In the genomic region with DNA sequence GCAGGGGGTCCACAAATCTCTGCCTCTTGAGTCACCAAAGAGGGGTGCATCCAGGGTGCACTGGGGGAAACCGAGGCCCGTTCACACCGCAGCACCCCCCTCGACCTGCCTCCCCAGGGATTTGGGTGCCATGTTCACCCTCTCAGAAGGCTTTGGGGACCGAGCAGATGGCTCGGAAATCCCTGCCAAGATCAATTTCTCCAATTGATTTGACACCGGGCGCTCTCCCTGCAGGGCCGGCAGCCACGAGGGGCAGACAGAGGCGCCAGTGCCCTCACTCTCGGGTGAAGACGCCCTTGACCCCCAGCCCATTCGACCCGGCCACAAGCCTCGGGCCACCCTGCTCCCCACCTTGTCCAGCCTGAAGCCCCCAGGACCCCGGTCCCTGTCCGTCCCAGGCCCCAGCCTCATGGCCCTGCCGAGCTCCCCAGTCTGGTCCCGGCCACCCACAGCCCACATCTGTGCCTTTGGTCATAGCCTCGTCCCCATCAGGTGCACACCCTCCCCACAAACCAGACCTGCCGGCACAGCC, we compare ENCODE assay signal across 1 cellular context.
A peak's percentile ranks its signal among the peaks of the same experiment; 100 is the strongest.
TF ChIP-seq lines count a peak whose summit lies in the region.

No MANE protein-coding gene starts in this region.

TF ChIP-seq in HepG2, 621 proteins besides CTCF, POLR2A, EP300 and RAD21 (continued from another document):
- TF ChIP-seq, protein P1, sequence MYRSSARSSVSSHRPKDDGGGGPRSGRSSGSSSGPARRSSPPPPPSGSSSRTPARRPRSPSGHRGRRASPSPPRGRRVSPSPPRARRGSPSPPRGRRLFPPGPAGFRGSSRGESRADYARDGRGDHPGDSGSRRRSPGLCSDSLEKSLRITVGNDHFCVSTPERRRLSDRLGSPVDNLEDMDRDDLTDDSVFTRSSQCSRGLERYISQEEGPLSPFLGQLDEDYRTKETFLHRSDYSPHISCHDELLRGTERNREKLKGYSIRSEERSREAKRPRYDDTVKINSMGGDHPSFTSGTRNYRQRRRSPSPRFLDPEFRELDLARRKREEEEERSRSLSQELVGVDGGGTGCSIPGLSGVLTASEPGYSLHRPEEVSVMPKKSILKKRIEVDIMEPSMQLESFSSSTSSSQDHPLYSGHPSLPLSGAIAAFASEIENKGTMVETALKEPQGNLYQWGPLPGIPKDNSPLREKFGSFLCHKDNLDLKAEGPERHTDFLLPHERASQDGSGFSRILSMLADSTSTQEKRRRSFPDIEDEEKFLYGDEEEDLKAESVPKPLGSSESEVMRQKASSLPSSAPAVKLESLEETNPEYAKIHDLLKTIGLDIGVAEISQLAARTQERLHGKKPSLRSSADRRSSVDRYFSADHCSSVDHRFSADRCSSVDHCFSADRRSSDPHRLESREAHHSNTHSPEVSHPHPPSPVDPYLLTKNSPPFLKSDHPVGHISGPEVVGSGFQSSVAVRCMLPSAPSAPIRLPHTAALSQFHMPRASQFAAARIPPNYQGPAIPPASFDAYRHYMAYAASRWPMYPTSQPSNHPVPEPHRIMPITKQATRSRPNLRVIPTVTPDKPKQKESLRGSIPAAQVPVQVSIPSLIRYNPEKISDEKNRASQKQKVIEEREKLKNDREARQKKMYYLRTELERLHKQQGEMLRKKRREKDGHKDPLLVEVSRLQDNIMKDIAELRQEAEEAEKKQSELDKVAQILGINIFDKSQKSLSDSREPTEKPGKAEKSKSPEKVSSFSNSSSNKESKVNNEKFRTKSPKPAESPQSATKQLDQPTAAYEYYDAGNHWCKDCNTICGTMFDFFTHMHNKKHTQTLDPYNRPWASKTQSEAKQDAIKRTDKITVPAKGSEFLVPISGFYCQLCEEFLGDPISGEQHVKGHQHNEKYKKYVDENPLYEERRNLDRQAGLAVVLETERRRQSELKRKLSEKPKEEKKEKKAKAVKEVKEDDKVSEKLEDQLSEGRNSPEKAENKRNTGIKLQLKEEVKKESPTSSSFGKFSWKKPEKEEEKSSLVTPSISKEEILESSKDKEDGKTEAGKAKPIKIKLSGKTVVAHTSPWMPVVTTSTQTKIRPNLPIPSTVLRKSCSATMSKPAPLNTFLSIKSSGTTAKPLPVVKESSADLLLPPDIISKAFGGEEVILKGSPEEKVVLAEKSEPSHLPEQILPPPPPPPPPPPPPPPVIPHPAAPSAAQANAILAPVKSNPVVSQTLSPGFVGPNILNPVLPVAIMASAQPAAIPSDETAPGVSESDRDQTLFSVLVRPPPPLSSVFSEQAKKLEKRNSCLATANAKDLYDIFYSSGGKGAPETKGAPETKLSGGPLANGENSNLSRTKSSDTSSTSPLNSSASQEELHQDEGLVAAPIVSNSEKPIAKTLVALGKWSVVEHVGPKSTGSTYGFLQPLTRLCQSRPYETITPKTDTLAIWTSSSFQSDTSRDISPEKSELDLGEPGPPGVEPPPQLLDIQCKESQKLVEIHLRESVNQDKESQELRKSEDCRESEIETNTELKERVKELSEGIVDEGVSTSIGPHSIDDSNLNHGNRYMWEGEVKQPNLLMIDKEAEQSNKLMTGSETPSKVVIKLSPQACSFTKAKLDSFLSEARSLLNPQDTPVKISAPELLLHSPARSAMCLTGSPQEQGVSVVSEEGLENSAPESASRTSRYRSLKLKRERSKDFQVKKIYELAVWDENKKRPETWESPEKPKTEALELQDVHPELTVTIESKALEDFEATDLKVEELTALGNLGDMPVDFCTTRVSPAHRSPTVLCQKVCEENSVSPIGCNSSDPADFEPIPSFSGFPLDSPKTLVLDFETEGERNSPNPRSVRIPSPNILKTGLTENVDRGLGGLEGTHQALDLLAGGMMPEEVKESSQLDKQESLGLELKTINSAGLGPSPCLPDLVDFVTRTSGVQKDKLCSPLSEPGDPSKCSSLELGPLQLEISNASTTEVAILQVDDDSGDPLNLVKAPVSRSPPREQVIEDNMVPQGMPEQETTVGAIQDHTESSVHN (CRISPR knock-in tag; IDR thresholded peaks at IDR 0.05), result no peak
- no peak for TF ChIP-seq TERF1 (CRISPR knock-in tag; IDR thresholded peaks at IDR 0.05)
- TF ChIP-seq, protein P2, sequence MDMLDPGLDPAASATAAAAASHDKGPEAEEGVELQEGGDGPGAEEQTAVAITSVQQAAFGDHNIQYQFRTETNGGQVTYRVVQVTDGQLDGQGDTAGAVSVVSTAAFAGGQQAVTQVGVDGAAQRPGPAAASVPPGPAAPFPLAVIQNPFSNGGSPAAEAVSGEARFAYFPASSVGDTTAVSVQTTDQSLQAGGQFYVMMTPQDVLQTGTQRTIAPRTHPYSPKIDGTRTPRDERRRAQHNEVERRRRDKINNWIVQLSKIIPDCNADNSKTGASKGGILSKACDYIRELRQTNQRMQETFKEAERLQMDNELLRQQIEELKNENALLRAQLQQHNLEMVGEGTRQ (IDR thresholded peaks at IDR 0.05; ENCODE audit: low read depth, low read length), result no peak
- TF ChIP-seq, protein P2 (CRISPR knock-in tag; IDR thresholded peaks at IDR 0.05; ENCODE audit: borderline replicate concordance), result no peak
- 0 out of 2 replicates have a peak, but pooled peaks have one; percentile 1 for TF ChIP-seq ZNF766 (CRISPR knock-in tag; IDR thresholded peaks at IDR 0.05; ENCODE audit: borderline replicate concordance)
- no peak for TF ChIP-seq MYC (CRISPR knock-in tag; IDR thresholded peaks at IDR 0.05; ENCODE audit: borderline replicate concordance)
- TF ChIP-seq HOMEZ (CRISPR knock-in tag; IDR thresholded peaks at IDR 0.05; ENCODE audit: low read depth), result no peak
- no peak for TF ChIP-seq ZNF234 (CRISPR knock-in tag; conservative IDR thresholded peaks at IDR 0.05)
- TF ChIP-seq ZNF446 (CRISPR knock-in tag; IDR thresholded peaks at IDR 0.05), result no peak
- no peak for TF ChIP-seq ZNF768 (CRISPR knock-in tag; IDR thresholded peaks at IDR 0.05)
- TF ChIP-seq SKIL (CRISPR knock-in tag; IDR thresholded peaks at IDR 0.05; ENCODE audit: borderline replicate concordance), result no peak
- TF ChIP-seq ZNF550 (CRISPR knock-in tag; IDR thresholded peaks at IDR 0.05; ENCODE audit: borderline replicate concordance), result peak; percentile 81
- TF ChIP-seq TOPORS (CRISPR knock-in tag; IDR thresholded peaks at IDR 0.05), result no peak
- TF ChIP-seq CHD4 (IDR thresholded peaks at IDR 0.05; ENCODE audit: borderline replicate concordance, low read length), result no peak
- no peak for TF ChIP-seq FOXM1 (CRISPR knock-in tag; IDR thresholded peaks at IDR 0.05)
- TF ChIP-seq PCBP1 (IDR thresholded peaks at IDR 0.05; ENCODE audit: borderline replicate concordance, low read depth, low read length), result peak; percentile 16; the same call in 1 of the 2 replicates
- TF ChIP-seq MIER2 (CRISPR knock-in tag; IDR thresholded peaks at IDR 0.05), result no peak
- no peak for TF ChIP-seq ZNF777 (CRISPR knock-in tag; IDR thresholded peaks at IDR 0.05)
- no peak for TF ChIP-seq ZBTB39 (CRISPR knock-in tag; IDR thresholded peaks at IDR 0.05)
- TF ChIP-seq MAF1 (CRISPR knock-in tag; IDR thresholded peaks at IDR 0.05; ENCODE audit: borderline replicate concordance), result no peak
- 0 out of 2 replicates have a peak, but pooled peaks have one; percentile 25 for TF ChIP-seq ZNF530 (CRISPR knock-in tag; IDR thresholded peaks at IDR 0.05; ENCODE audit: low read depth)
- TF ChIP-seq CENPX (CRISPR knock-in tag; IDR thresholded peaks at IDR 0.05), result no peak
- TF ChIP-seq, protein P3, sequence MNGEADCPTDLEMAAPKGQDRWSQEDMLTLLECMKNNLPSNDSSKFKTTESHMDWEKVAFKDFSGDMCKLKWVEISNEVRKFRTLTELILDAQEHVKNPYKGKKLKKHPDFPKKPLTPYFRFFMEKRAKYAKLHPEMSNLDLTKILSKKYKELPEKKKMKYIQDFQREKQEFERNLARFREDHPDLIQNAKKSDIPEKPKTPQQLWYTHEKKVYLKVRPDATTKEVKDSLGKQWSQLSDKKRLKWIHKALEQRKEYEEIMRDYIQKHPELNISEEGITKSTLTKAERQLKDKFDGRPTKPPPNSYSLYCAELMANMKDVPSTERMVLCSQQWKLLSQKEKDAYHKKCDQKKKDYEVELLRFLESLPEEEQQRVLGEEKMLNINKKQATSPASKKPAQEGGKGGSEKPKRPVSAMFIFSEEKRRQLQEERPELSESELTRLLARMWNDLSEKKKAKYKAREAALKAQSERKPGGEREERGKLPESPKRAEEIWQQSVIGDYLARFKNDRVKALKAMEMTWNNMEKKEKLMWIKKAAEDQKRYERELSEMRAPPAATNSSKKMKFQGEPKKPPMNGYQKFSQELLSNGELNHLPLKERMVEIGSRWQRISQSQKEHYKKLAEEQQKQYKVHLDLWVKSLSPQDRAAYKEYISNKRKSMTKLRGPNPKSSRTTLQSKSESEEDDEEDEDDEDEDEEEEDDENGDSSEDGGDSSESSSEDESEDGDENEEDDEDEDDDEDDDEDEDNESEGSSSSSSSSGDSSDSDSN (CRISPR knock-in tag; IDR thresholded peaks at IDR 0.05), result no peak
- no peak for TF ChIP-seq CSRNP2 (CRISPR knock-in tag; conservative IDR thresholded peaks at IDR 0.05; ENCODE audit: low read depth)
- no peak for TF ChIP-seq ZNF816 (CRISPR knock-in tag; IDR thresholded peaks at IDR 0.05; ENCODE audit: borderline replicate concordance)
- TF ChIP-seq PHB2 (IDR thresholded peaks at IDR 0.05; ENCODE audit: partially characterized antibody), result no peak
- TF ChIP-seq, protein P4, sequence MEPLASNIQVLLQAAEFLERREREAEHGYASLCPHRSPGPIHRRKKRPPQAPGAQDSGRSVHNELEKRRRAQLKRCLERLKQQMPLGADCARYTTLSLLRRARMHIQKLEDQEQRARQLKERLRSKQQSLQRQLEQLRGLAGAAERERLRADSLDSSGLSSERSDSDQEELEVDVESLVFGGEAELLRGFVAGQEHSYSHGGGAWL (CRISPR knock-in tag; IDR thresholded peaks at IDR 0.05), result no peak
- TF ChIP-seq ZNF589 (CRISPR knock-in tag; conservative IDR thresholded peaks at IDR 0.05), result no peak
